ENCODE assay signal across 8 cellular contexts in the genomic region with DNA sequence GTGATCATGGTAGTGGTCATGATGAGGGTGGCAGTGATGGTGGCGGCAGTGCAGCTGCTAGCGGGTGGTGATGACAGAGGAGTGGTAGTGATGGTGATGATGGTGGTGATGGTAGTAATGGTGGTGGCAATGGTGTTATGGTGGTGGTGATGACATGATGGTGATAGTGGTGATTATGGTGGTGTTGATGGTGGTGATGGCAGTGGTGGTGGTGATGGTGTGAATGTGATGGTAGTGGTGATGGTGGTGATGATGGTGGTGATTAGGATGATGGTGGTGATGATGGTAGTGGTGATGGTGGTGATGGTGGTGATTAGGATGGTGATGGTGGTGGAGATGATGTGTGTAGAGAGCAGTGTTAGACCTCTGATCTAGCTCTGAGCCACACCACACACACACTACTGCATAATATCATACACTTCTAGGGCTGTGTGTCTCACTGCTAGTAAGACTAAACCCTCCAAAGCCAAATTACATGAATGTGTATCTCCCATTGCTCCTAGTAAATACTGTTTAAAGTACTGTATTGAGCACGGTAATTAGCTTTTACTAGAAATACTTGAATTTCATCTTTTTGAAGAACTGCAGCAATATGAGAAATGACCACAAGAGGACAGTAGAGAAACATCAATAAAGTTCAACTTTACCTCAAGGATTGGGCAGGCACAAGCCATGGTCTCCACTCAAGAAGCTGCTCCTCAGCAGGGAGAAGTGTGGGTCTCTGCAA. TPM values are rescaled to one million over a fixed set of nuclear protein-coding genes. Genes with fewer than 3 reads are reported as not detected.
DNase-seq lines count a peak whose midpoint lies in the region; ATAC-seq and TF ChIP-seq lines count a peak whose summit lies in the region.

No MANE protein-coding gene starts in this region.

- H3K27me3 Mint-ChIP-seq in effector memory CD8-positive, alpha-beta T cell, result no peaks in the 10 kb centered on the region

- peak; percentile 74 for TF ChIP-seq CTCF in AG04449 (IDR thresholded peaks at IDR 0.05; ENCODE audit: insufficient read depth, low read length, missing control alignments)
- TF ChIP-seq CTCF in GM12864 (IDR thresholded peaks at IDR 0.05; ENCODE audit: low read depth, low read length, missing control alignments), result peak; percentile 86
- TF ChIP-seq CTCF in colonic mucosa (IDR thresholded peaks at IDR 0.05), result peak; percentile 62

- no peak overlapping the region for H3K27ac ChIP-seq in colonic mucosa

- no peaks in the 10 kb centered on the region for H3K4me1 ChIP-seq in colonic mucosa

- POLR2A ChIA-PET in AG04449 (lab: Yijun Ruan, JAX), result interaction anchor here (1.6 kb wide), 1 partner anchor 514 kb away, joined by 3 read pairs; no protein-coding TSS in a partner anchor

- peaks cover 0 to 2% of the 10 kb centered on the region in 2 donors for H3K4me1 Mint-ChIP-seq in effector memory CD8-positive, alpha-beta T cell (ENCODE audit: low read depth in 2 of 2)

- intact Hi-C loops in colonic mucosa (cut with DNase I), result no loop called here

- no peaks in the 10 kb centered on the region for H3K36me3 ChIP-seq in colonic mucosa

- CTCF ChIA-PET in AG04449 (lab: Yijun Ruan, JAX), result interaction anchor here (0.6 to 10.4 kb wide), 52 partner anchors 8 to 1927 kb away, joined by 3 to 482 read pairs (median 5); no protein-coding TSS in a partner anchor

- H3K9me3 Mint-ChIP-seq in effector memory CD8-positive, alpha-beta T cell, result no peaks in the 10 kb centered on the region

- H3K4me3 ChIP-seq in AG04449 (ENCODE audit: low read depth, low read length) (no peak overlapping the region), GM12864 (ENCODE audit: low read depth, low read length) (no peak overlapping the region), colonic mucosa (no peak overlapping the region)

- no peak overlapping the region for H3K4me3 Mint-ChIP-seq in effector memory CD8-positive, alpha-beta T cell

- H3K9me3 ChIP-seq in colonic mucosa, result no peaks in the 10 kb centered on the region

- no peak overlapping the region for H3K27ac Mint-ChIP-seq in effector memory CD8-positive, alpha-beta T cell

- no peak overlapping the region for H3K9ac ChIP-seq in colonic mucosa (ENCODE audit: low read depth in 2 of 2, low read length in 2 of 2)

- ATAC-seq in HG03571 (IDR thresholded peaks at IDR 0.05; ENCODE audit: unreplicated experiment), result no peak
- ATAC-seq in effector memory CD8-positive, alpha-beta T cell (replicated peaks), result no peak

- H3K27me3 ChIP-seq in colonic mucosa, result no peaks in the 10 kb centered on the region

- H3K36me3 Mint-ChIP-seq in effector memory CD8-positive, alpha-beta T cell (ENCODE audit: insufficient read depth), result peaks cover 3% of the 10 kb centered on the region

- DNase-seq in AG04449 (ENCODE audit: low read depth, low spot score), result peak; percentile 21
- DNase-seq in GM12864 (ENCODE audit: low read depth), result peak; percentile 15
- peak; percentile 11 for DNase-seq in NCI-H526 treated with DMSO at 0.1 percent for 48 hours (lab: John Stamatoyannopoulos, UW)
- DNase-seq in colonic mucosa, result no peak
- peak; percentile 54 for DNase-seq in myocyte (ENCODE audit: low read depth)
- DNase-seq in NCI-H187 treated with DMSO at 0.1 percent for 48 hours (lab: John Stamatoyannopoulos, UW), result no peak
- DNase-seq in effector memory CD8-positive, alpha-beta T cell, result no peak

RNA-seq across cellular contexts. Expression of a gene that starts 28.8 kb away (rescaled TPM):
- total RNA-seq in colonic mucosa (10 to 100 TPM; 84.7 to 96.0 TPM), myocyte (129 and 134 TPM in 2 replicates)
- 212 TPM for polyA plus RNA-seq in myocyte (2012)

RNA-seq across cellular contexts. Expression of a gene that starts 57.2 kb away (rescaled TPM):
- total RNA-seq in colonic mucosa (not detected), myocyte (0.05 and 0.21 TPM in 2 replicates)
- polyA plus RNA-seq in myocyte (2012), result 0.18 TPM

Comparison
In these comparisons a context has a peak if more than half of its experiments do, and no peak if none do; other contexts are left out.
1. DNase-seq: peak in AG04449 (single experiment), GM12864 (single experiment), NCI-H526 treated with DMSO at 0.1 percent for 48 hours (single experiment) and myocyte (single experiment); none in colonic mucosa (single experiment), NCI-H187 treated with DMSO at 0.1 percent for 48 hours (single experiment) and effector memory CD8-positive, alpha-beta T cell (0 of 3).
2. Peak in every context shown above with its lines, with median percentiles within 50 percentile points of each other: CTCF ChIP-seq.